24 cellular contexts compared by ENCODE assay signal in genomic region chr17:46968224-46968834, GRCh38. TPM values are rescaled to one million over a fixed set of nuclear protein-coding genes. Genes with fewer than 3 reads are reported as not detected.
DNase-seq lines count a peak whose midpoint lies in the region; ATAC-seq, FAIRE-seq and TF ChIP-seq lines count a peak whose summit lies in the region.
"Had no signal": no experiment of that assay in that cellular context is flagged by ENCODE, and none has a peak within 500 bp of the region (broad histone marks: within the 10 kb centered on the region; RNA-seq: fewer than 3 reads in every experiment).

No MANE protein-coding gene starts in this region.

- no peak overlapping the region for H3K4me2 ChIP-seq in IMR-90 (ENCODE audit: low read depth, low read length)

- no peak overlapping the region for H3K14ac ChIP-seq in IMR-90 (replicated peaks; ENCODE audit: low read depth, low read length)

- H3K36me3 Mint-ChIP-seq in activated CD4-positive, alpha-beta T cell treated with anti-CD3 and anti-CD28 coated beads for 36 hours (ENCODE audit: low read depth): peaks cover 4% of the 10 kb centered on the region

- H3K4ac ChIP-seq in IMR-90 (ENCODE audit: low read depth, low read length): no peak overlapping the region

- H2AK9ac ChIP-seq in IMR-90 (replicated peaks; ENCODE audit: low read depth, low read length, poor library complexity): no peak overlapping the region

- no peak overlapping the region for H2BK15ac ChIP-seq in IMR-90 (ENCODE audit: low read depth, low read length)

- no peak overlapping the region for H3K27ac ChIP-seq in IMR-90 (ENCODE audit: insufficient read depth, low read length)
- H3K27ac ChIP-seq: 22Rv1, SJCRH30 had no signal

- dilution Hi-C loops in IMR-90 (cut with HindIII; ENCODE audit: low sequenced_read_pairs, unreplicated experiment): no loop called here

- peak; percentile 36 for FAIRE-seq in bronchial epithelial cell (lab: Jason Lieb, UNC)
- FAIRE-seq: GM18507, H54 had no signal

- H3K9ac ChIP-seq in IMR-90 (ENCODE audit: low read depth, low read length): no peak overlapping the region

- H2AFZ ChIP-seq in IMR-90 (replicated peaks; ENCODE audit: low read length, poor library complexity): no peak overlapping the region

- no peaks in the 10 kb centered on the region for H3K36me3 ChIP-seq in IMR-90 (ENCODE audit: control insufficient read depth, insufficient read depth, low read length)
- no peaks in the 10 kb centered on the region for H3K36me3 ChIP-seq in bronchial epithelial cell (ENCODE audit: control insufficient read depth, insufficient read depth, low read length)
- H3K36me3 ChIP-seq: BE2C, SJCRH30 had no signal

- H2BK120ac ChIP-seq in IMR-90 (ENCODE audit: low read depth, low read length): no peak overlapping the region

- BruUV-seq in IMR-90 (replicated peaks; lab: Mats Ljungman, UMichigan): no TSS peak

- H3K4me1 ChIP-seq in IMR-90 (ENCODE audit: control insufficient read depth, insufficient read depth, low read length): peaks cover 1% of the 10 kb centered on the region; the same call in 1 of the 2 replicates
- H3K4me1 ChIP-seq: BE2C had no signal

- TF ChIP-seq POLR2A in IMR-90 (IDR thresholded peaks at IDR 0.05; ENCODE audit: low read depth, low read length): no peak

- no peak overlapping the region for H3K23ac ChIP-seq in IMR-90 (ENCODE audit: low read depth, low read length)

- no peak overlapping the region for H2AK5ac ChIP-seq in IMR-90 (ENCODE audit: low read depth, low read length)

- H3K27me3 ChIP-seq in IMR-90 (ENCODE audit: control insufficient read depth, insufficient read depth, low read length) (peaks cover 33% of the 10 kb centered on the region), bronchial epithelial cell (ENCODE audit: control insufficient read depth, insufficient read depth, low read length) (peaks cover 7% of the 10 kb centered on the region)
- H3K27me3 ChIP-seq: SJCRH30 had no signal

- H2BK20ac ChIP-seq in IMR-90 (ENCODE audit: low read depth, low read length): no peak overlapping the region

- no peak overlapping the region for H3K18ac ChIP-seq in IMR-90 (ENCODE audit: low read depth, low read length)

- H4K8ac ChIP-seq in IMR-90 (ENCODE audit: low read depth in 2 of 2, low read length in 2 of 2): no peak overlapping the region

- H4K20me1 ChIP-seq in IMR-90 (ENCODE audit: insufficient read depth, low read length): no peaks in the 10 kb centered on the region

- no peaks in the 10 kb centered on the region for H3K79me1 ChIP-seq in IMR-90 (ENCODE audit: low read depth in 1 of 2, low read length in 2 of 2)

- no peaks in the 10 kb centered on the region for H3K4me1 Mint-ChIP-seq in activated CD4-positive, alpha-beta T cell treated with anti-CD3 and anti-CD28 coated beads for 36 hours

- intact Hi-C loops in IMR-90 (cut with micrococcal nuclease) (no loop called here), sciatic nerve (cut with DNase I) (no loop called here)
- intact Hi-C loops in activated CD4-positive, alpha-beta T cell treated with anti-CD3 and anti-CD28 coated beads for 36 hours (cut with DNase I, micrococcal nuclease): no loop called here

- no peak overlapping the region for H3K4me3 ChIP-seq in IMR-90 (ENCODE audit: insufficient read depth, low read depth, low read length)
- no peak overlapping the region for H3K4me3 ChIP-seq in bronchial epithelial cell (ENCODE audit: low read depth, low read length)
- H3K4me3 ChIP-seq: SJCRH30 had no signal

- ATAC-seq in IMR-90 (ENCODE audit: low read depth) (peak; percentile 67), sciatic nerve (no peak)
- no peak for ATAC-seq in activated CD4-positive, alpha-beta T cell treated with anti-CD3 and anti-CD28 coated beads for 36 hours

- no peaks in the 10 kb centered on the region for H3K9me3 ChIP-seq in IMR-90 (ENCODE audit: control insufficient read depth, insufficient read depth, low read length)
- H3K9me3 ChIP-seq: BE2C, SJCRH30 had no signal

- CTCF ChIA-PET in IMR-90 (lab: Yijun Ruan, JAX): no interaction called here
- CTCF ChIA-PET in activated CD4-positive, alpha-beta T cell treated with anti-CD3 and anti-CD28 coated beads for 36 hours (lab: Charles Lee): interaction anchor here (0.6 to 0.7 kb wide), 2 partner anchors 33 to 129 kb away, joined by 3 read pairs; no protein-coding TSS in a partner anchor

- no peak overlapping the region for H4K5ac ChIP-seq in IMR-90 (ENCODE audit: low read depth, low read length)

- POLR2A ChIA-PET in IMR-90 (lab: Charles Lee; ENCODE audit: unreplicated experiment): no interaction called here
- POLR2A ChIA-PET in activated CD4-positive, alpha-beta T cell treated with anti-CD3 and anti-CD28 coated beads for 36 hours (lab: Charles Lee): no interaction called here

- no peaks in the 10 kb centered on the region for H3K9me3 Mint-ChIP-seq in activated CD4-positive, alpha-beta T cell treated with anti-CD3 and anti-CD28 coated beads for 36 hours (ENCODE audit: low read depth)

- H3K4me3 Mint-ChIP-seq in activated CD4-positive, alpha-beta T cell treated with anti-CD3 and anti-CD28 coated beads for 36 hours: no peak overlapping the region

- H4K91ac ChIP-seq in IMR-90 (ENCODE audit: insufficient read depth, low read depth, low read length): no peak overlapping the region

- H3K27ac Mint-ChIP-seq in activated CD4-positive, alpha-beta T cell treated with anti-CD3 and anti-CD28 coated beads for 36 hours: no peak overlapping the region

- no peak for TF ChIP-seq RAD21 in IMR-90 (IDR thresholded peaks at IDR 0.05; ENCODE audit: low read length)

- in situ Hi-C loops in IMR-90 (cut with MboI; ENCODE audit: low sequenced_read_pairs): no loop called here

- no peak for TF ChIP-seq CTCF in IMR-90 (conservative IDR thresholded peaks at IDR 0.05; ENCODE audit: low read depth, low read length)
- no peak for TF ChIP-seq CTCF in bronchial epithelial cell (IDR thresholded peaks at IDR 0.05; ENCODE audit: insufficient read depth, low read length, severe bottlenecking)

- peaks cover 6% of the 10 kb centered on the region for H3K27me3 Mint-ChIP-seq in activated CD4-positive, alpha-beta T cell treated with anti-CD3 and anti-CD28 coated beads for 36 hours

- H2BK5ac ChIP-seq in IMR-90 (ENCODE audit: low read depth, low read length, poor library complexity, severe bottlenecking): no peak overlapping the region

- peak; percentile 34 for DNase-seq in DMS53 (lab: John Stamatoyannopoulos, UW)
- no peak for DNase-seq in DMS53 treated with DMSO at 0.1 percent for 48 hours (lab: John Stamatoyannopoulos, UW; ENCODE audit: unreplicated experiment)
- peak; percentile 33 for DNase-seq in IMR-90
- no peak for DNase-seq in bronchial epithelial cell (ENCODE audit: low read depth)
- peak; percentile 19 for DNase-seq in sciatic nerve (ENCODE audit: low spot score)
- DNase-seq in activated CD4-positive, alpha-beta T cell treated with anti-CD3 and anti-CD28 coated beads for 36 hours: no peak
- DNase-seq in NCI-H748 treated with DMSO at 0.1 percent for 48 hours (lab: John Stamatoyannopoulos, UW): no peak
- DNase-seq in activated CD8-positive, alpha-beta memory T cell treated with anti-CD3 and anti-CD28 coated beads, Interleukin-2, amount 50 U/mL, for 4 hours: no peak
- DNase-seq: BE2C, Calu3, DMS153, KG1, MM.1S, NCI-H1417, NCI-H187, NCI-H2081 treated with DMSO at 0.1 percent for 48 hours, NCI-H2171 treated with DMSO at 0.1 percent for 48 hours, NCI-H345, NCI-H510A treated with DMSO at 0.1 percent for 48 hours, NCI-H774, SJCRH30 had no signal

- WGBS in IMR-90 (ENCODE audit: extremely low coverage in 2 of 2, insufficient read length in 1 of 2), 2 experiments: 63% methylated on average over 3 of the region's 6 CpGs; no CpG with 5 or more reads in 1 of the 2 experiments

- no peak overlapping the region for H3K56ac ChIP-seq in IMR-90 (ENCODE audit: extremely low read depth, insufficient read depth, low read length)

- H3K9me1 ChIP-seq in IMR-90 (ENCODE audit: insufficient read depth, low read length): 0 out of 2 replicates have a peak, but pooled peaks cover 3% of the 10 kb centered on the region

TF ChIP-seq in IMR-90, 13 proteins besides CTCF, POLR2A, EP300 and RAD21:
- TF ChIP-seq MXI1 (IDR thresholded peaks at IDR 0.05; ENCODE audit: borderline replicate concordance, low read depth, low read length) (no peak), MAZ (IDR thresholded peaks at IDR 0.05; ENCODE audit: borderline replicate concordance, low read depth, low read length) (peak; percentile 88; the same call in 1 of the 2 replicates)
TF ChIP-seq in IMR-90: peak in this region for 1.

RNA-seq across cellular contexts. Expression of gene RPRML, which starts 10.7 kb away (rescaled TPM):
- total RNA-seq in IMR-90 (2012; rRNA removed) (not detected in 2 replicates), bronchial epithelial cell (not detected in 2 replicates), sciatic nerve (not detected)
- polyA plus RNA-seq in IMR-90 (2012; rRNA removed): not detected in 2 replicates
- polyA plus RNA-seq in IMR-90 (2012; cell fraction: cytosol; rRNA removed): not detected in 2 replicates
- polyA plus RNA-seq in IMR-90 (2012; cell fraction: nucleus; rRNA removed; ENCODE audit: low replicate concordance): not detected in 2 replicates
- not detected for total RNA-seq in activated CD4-positive, alpha-beta T cell treated with anti-CD3 and anti-CD28 coated beads for 36 hours
- total RNA-seq: Calu3 had no signal

RNA-seq across cellular contexts. Expression of gene GOSR2, which starts 45.4 kb away (rescaled TPM):
- 65.8 and 75.6 TPM in 2 replicates for total RNA-seq in IMR-90 (2012; rRNA removed)
- 59.5 and 63.4 TPM in 2 replicates for polyA plus RNA-seq in IMR-90 (2012; rRNA removed)
- polyA plus RNA-seq in IMR-90 (2012; cell fraction: cytosol; rRNA removed): 33.4 and 53.7 TPM in 2 replicates
- 37.6 and 83.5 TPM in 2 replicates for polyA plus RNA-seq in IMR-90 (2012; cell fraction: nucleus; rRNA removed; ENCODE audit: low replicate concordance)
- total RNA-seq in bronchial epithelial cell: 37.6 and 46.7 TPM in 2 replicates
- 50.1 TPM for total RNA-seq in sciatic nerve
- total RNA-seq in activated CD4-positive, alpha-beta T cell treated with anti-CD3 and anti-CD28 coated beads for 36 hours: 10 to 100 TPM; 38.9 to 42.7 TPM

Comparison
In these comparisons a context has a peak if more than half of its experiments do, and no peak if none do; other contexts are left out.
1. DNase-seq: peak in DMS53 (single experiment), IMR-90 (single experiment) and sciatic nerve (single experiment); none in DMS53 treated with DMSO at 0.1 percent for 48 hours (single experiment), bronchial epithelial cell (single experiment), activated CD4-positive, alpha-beta T cell treated with anti-CD3 and anti-CD28 coated beads for 36 hours (single experiment), NCI-H748 treated with DMSO at 0.1 percent for 48 hours (single experiment) and activated CD8-positive, alpha-beta memory T cell treated with anti-CD3 and anti-CD28 coated beads, Interleukin-2, amount 50 U/mL, for 4 hours (single experiment).